ENCODE assay signal across 1 cellular context in the genomic region with DNA sequence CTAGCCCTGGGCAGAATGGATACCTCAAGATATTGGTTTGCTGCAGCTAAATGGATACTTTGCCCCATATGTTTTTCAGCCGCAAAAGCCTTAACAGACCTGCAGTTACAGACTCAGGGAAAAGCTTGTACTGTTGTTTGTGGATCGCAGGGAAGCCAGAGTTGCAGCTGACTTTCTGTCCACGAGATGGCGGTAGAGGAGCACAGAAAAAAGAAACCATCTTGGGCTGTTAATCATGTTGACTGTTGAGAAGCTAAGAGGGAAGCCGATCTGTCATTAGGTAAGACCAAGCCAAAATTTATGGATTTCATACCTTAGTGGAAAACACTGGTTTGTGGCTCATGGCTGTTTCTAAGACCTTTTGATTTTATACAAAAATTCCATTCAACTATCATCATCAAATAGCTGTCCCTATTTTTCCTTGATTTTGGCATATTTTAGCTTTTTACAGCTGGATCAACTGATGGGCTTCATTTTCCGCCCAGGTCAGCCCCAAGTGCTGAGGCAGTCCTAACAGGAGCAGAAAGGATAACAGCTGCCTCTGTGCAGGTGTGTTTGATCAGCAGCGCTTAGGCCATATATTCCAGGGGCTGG.
TF ChIP-seq lines count a peak whose summit lies in the region.

No MANE protein-coding gene starts in this region.

TF ChIP-seq in GM23338, 12 proteins besides CTCF, POLR2A, EP300 and RAD21 (continued from another document):
- TF ChIP-seq, protein P1, sequence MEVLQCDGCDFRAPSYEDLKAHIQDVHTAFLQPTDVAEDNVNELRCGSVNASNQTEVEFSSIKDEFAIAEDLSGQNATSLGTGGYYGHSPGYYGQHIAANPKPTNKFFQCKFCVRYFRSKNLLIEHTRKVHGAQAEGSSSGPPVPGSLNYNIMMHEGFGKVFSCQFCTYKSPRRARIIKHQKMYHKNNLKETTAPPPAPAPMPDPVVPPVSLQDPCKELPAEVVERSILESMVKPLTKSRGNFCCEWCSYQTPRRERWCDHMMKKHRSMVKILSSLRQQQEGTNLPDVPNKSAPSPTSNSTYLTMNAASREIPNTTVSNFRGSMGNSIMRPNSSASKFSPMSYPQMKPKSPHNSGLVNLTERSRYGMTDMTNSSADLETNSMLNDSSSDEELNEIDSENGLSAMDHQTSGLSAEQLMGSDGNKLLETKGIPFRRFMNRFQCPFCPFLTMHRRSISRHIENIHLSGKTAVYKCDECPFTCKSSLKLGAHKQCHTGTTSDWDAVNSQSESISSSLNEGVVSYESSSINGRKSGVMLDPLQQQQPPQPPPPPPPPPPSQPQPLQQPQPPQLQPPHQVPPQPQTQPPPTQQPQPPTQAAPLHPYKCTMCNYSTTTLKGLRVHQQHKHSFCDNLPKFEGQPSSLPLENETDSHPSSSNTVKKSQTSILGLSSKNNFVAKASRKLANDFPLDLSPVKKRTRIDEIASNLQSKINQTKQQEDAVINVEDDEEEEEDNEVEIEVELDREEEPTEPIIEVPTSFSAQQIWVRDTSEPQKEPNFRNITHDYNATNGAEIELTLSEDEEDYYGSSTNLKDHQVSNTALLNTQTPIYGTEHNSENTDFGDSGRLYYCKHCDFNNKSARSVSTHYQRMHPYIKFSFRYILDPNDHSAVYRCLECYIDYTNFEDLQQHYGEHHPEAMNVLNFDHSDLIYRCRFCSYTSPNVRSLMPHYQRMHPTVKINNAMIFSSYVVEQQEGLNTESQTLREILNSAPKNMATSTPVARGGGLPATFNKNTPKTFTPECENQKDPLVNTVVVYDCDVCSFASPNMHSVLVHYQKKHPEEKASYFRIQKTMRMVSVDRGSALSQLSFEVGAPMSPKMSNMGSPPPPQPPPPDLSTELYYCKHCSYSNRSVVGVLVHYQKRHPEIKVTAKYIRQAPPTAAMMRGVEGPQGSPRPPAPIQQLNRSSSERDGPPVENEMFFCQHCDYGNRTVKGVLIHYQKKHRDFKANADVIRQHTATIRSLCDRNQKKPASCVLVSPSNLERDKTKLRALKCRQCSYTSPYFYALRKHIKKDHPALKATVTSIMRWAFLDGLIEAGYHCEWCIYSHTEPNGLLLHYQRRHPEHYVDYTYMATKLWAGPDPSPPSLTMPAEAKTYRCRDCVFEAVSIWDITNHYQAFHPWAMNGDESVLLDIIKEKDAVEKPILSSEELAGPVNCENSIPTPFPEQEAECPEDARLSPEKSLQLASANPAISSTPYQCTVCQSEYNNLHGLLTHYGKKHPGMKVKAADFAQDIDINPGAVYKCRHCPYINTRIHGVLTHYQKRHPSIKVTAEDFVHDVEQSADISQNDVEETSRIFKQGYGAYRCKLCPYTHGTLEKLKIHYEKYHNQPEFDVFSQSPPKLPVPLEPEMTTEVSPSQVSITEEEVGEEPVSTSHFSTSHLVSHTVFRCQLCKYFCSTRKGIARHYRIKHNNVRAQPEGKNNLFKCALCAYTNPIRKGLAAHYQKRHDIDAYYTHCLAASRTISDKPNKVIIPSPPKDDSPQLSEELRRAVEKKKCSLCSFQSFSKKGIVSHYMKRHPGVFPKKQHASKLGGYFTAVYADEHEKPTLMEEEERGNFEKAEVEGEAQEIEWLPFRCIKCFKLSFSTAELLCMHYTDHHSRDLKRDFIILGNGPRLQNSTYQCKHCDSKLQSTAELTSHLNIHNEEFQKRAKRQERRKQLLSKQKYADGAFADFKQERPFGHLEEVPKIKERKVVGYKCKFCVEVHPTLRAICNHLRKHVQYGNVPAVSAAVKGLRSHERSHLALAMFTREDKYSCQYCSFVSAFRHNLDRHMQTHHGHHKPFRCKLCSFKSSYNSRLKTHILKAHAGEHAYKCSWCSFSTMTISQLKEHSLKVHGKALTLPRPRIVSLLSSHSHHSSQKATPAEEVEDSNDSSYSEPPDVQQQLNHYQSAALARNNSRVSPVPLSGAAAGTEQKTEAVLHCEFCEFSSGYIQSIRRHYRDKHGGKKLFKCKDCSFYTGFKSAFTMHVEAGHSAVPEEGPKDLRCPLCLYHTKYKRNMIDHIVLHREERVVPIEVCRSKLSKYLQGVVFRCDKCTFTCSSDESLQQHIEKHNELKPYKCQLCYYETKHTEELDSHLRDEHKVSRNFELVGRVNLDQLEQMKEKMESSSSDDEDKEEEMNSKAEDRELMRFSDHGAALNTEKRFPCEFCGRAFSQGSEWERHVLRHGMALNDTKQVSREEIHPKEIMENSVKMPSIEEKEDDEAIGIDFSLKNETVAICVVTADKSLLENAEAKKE (CRISPR knock-in tag; IDR thresholded peaks at IDR 0.05), result no peak
- TF ChIP-seq ZNF331 (CRISPR knock-in tag; IDR thresholded peaks at IDR 0.05; ENCODE audit: low read depth), result no peak
- no peak for TF ChIP-seq NANOG (IDR thresholded peaks at IDR 0.05; ENCODE audit: borderline replicate concordance)
- TF ChIP-seq, protein P2, sequence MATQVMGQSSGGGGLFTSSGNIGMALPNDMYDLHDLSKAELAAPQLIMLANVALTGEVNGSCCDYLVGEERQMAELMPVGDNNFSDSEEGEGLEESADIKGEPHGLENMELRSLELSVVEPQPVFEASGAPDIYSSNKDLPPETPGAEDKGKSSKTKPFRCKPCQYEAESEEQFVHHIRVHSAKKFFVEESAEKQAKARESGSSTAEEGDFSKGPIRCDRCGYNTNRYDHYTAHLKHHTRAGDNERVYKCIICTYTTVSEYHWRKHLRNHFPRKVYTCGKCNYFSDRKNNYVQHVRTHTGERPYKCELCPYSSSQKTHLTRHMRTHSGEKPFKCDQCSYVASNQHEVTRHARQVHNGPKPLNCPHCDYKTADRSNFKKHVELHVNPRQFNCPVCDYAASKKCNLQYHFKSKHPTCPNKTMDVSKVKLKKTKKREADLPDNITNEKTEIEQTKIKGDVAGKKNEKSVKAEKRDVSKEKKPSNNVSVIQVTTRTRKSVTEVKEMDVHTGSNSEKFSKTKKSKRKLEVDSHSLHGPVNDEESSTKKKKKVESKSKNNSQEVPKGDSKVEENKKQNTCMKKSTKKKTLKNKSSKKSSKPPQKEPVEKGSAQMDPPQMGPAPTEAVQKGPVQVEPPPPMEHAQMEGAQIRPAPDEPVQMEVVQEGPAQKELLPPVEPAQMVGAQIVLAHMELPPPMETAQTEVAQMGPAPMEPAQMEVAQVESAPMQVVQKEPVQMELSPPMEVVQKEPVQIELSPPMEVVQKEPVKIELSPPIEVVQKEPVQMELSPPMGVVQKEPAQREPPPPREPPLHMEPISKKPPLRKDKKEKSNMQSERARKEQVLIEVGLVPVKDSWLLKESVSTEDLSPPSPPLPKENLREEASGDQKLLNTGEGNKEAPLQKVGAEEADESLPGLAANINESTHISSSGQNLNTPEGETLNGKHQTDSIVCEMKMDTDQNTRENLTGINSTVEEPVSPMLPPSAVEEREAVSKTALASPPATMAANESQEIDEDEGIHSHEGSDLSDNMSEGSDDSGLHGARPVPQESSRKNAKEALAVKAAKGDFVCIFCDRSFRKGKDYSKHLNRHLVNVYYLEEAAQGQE (IDR thresholded peaks at IDR 0.05; ENCODE audit: unreplicated experiment), result no peak
- TF ChIP-seq EZH2 (IDR thresholded peaks at IDR 0.05; ENCODE audit: low read depth, unreplicated experiment), result no peak
- no peak for TF ChIP-seq CREB1 (CRISPR knock-in tag; IDR thresholded peaks at IDR 0.05; ENCODE audit: low read depth)
- TF ChIP-seq ZNF114 (CRISPR knock-in tag; IDR thresholded peaks at IDR 0.05), result no peak
- TF ChIP-seq STAT1 (IDR thresholded peaks at IDR 0.05; ENCODE audit: unreplicated experiment), result no peak
- TF ChIP-seq POLR2AphosphoS5 (IDR thresholded peaks at IDR 0.05; ENCODE audit: low read depth), result no peak
- no peak for TF ChIP-seq EZH2phosphoT487 (IDR thresholded peaks at IDR 0.05; ENCODE audit: unreplicated experiment)
- TF ChIP-seq, protein P3, sequence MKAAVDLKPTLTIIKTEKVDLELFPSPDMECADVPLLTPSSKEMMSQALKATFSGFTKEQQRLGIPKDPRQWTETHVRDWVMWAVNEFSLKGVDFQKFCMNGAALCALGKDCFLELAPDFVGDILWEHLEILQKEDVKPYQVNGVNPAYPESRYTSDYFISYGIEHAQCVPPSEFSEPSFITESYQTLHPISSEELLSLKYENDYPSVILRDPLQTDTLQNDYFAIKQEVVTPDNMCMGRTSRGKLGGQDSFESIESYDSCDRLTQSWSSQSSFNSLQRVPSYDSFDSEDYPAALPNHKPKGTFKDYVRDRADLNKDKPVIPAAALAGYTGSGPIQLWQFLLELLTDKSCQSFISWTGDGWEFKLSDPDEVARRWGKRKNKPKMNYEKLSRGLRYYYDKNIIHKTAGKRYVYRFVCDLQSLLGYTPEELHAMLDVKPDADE (IDR thresholded peaks at IDR 0.05), result no peak
